7 cellular contexts compared by ENCODE assay signal in the genomic region with DNA sequence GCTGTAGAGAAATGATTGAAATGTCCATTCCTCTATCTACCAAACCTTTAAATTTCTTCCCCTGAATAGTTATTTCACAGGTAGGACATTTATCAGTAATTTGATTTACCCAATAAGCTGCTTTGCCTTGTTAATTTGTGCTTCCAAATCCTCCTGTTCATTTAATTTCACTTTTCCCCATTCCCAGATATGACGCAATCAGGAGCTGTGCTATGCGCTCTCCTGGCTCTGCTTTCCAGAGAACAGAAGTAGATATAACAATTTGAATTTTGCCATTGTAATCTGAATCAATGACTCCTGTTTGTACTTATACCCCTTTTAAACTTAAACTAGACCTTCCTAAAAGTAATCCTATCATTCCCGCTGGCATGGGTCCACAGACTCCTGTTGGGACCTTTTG. TPM values are rescaled to one million over a fixed set of nuclear protein-coding genes. Genes with fewer than 3 reads are reported as not detected.
"Had no signal": no experiment of that assay in that cellular context is flagged by ENCODE, and none has a peak within 500 bp of the region (broad histone marks: within the 10 kb centered on the region; RNA-seq: fewer than 3 reads in every experiment).

No MANE protein-coding gene starts in this region.

RNA-seq across cellular contexts. Expression of gene ADH6, which starts 29.1 kb away (rescaled TPM):
- total RNA-seq: NCI-H460, PC-9, Right ventricle myocardium inferior, RPMI7951, SJCRH30 had no signal
- polyA plus RNA-seq: IgD-negative memory B cell had no signal

RNA-seq across cellular contexts. Expression of gene ADH4, which starts 45.8 kb away (rescaled TPM):
- total RNA-seq: HT-29, NCI-H460, PC-9, Right ventricle myocardium inferior, RPMI7951, SJCRH30 had no signal
- polyA plus RNA-seq: IgD-negative memory B cell had no signal
